ENCODE assay signal across 20 cellular contexts in genomic region chr11:72604256-72604655, GRCh38.
"Had no signal": no experiment of that assay in that cellular context is flagged by ENCODE, and none has a peak within 500 bp of the region (broad histone marks: within the 10 kb centered on the region; RNA-seq: fewer than 3 reads in every experiment).

No MANE protein-coding gene starts in this region.

- H3K9me3 Mint-ChIP-seq: naive B cell, nephron had no signal

- H3K27ac Mint-ChIP-seq: nephron had no signal

- H3K4me3 ChIP-seq: lung, right atrium auricular region, sigmoid colon, skin epidermis, suprapubic skin, tibial artery, upper lobe of right lung, vagina had no signal

- H3K9me3 ChIP-seq: neutrophil, right atrium auricular region, sigmoid colon, suprapubic skin, tibial artery, upper lobe of right lung, vagina had no signal

- ATAC-seq: foreskin keratinocyte; left colon; left ventricle myocardium superior; stimulated activated naive CD8-positive, alpha-beta T cell treated with anti-CD3 and anti-CD28 coated beads, Interleukin-15, Interleukin-2, amounts not matched to agents 100 U/mL and 50 U/mL, for 24 hours; upper lobe of right lung had no signal

- DNase-seq: dermis blood vessel endothelial cell; erythroblast; foreskin keratinocyte; left colon; left ventricle myocardium superior; mesendoderm; naive B cell; posterior cingulate gyrus; sigmoid colon; stimulated activated CD4-positive, alpha-beta T cell treated with anti-CD3 and anti-CD28 coated beads, Interleukin-12 subunit alpha, Interleukin-12 subunit beta, amount 100 ng/mL, for 4 hours; stimulated activated naive CD8-positive, alpha-beta T cell treated with anti-CD3 and anti-CD28 coated beads, Interleukin-15, Interleukin-2, amounts not matched to agents 100 U/mL and 50 U/mL, for 24 hours; tibial artery; upper lobe of right lung had no signal

- H3K4me1 ChIP-seq: foreskin keratinocyte, vagina had no signal

- H3K27me3 ChIP-seq: right atrium auricular region, sigmoid colon, upper lobe of right lung, vagina had no signal

- H3K36me3 ChIP-seq: neutrophil, right atrium auricular region, suprapubic skin, tibial artery, upper lobe of right lung, vagina had no signal

- H3K4me3 Mint-ChIP-seq: naive B cell, nephron had no signal

- H3K27ac ChIP-seq: foreskin keratinocyte, neutrophil, right atrium auricular region, sigmoid colon, skin epidermis, suprapubic skin, tibial artery, upper lobe of right lung, vagina had no signal

- H3K36me3 Mint-ChIP-seq: naive B cell had no signal
